ENCODE assay signal across 8 cellular contexts in the genomic region with DNA sequence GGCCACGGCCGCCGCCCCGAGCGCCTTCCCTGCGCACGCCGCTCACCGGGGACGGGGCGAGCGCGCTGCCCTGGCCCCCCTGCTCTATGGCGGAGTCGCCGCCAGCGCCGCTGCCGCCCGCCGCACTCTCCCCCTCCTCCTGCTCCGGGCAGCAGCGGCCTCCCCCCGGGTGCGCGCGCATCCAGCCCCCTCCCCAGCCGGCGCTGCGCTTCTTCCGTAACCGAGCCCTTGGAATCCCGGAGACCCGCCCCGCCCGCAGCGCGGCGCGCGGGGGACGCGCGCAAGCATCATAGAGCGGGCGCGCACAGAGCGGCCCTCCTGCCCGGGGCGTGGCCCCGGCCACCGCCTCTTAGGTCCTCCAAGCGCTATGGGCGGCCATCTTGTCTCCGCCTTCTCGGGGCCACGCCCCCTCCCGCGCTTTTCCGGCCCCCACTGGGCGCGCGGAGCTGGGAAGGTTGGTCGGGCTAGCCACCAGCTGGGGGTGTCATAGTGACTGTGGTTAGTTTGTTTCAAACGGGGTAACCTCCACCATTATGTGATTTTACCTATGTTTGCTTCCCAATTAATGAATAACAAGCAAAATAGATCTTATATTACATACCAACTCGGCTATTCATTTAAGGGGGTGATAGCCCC. TPM values are rescaled to one million over a fixed set of nuclear protein-coding genes. Genes with fewer than 3 reads are reported as not detected.
DNase-seq lines count a peak whose midpoint lies in the region; ATAC-seq and TF ChIP-seq lines count a peak whose summit lies in the region.

MBD2 (minus strand) TSS at position 291 of the 636 bp plus-strand sequence; CDS start at position 181, 110 bp downstream.

- ATAC-seq in HG02884 (IDR thresholded peaks at IDR 0.05; ENCODE audit: unreplicated experiment), result peak; percentile 88

- H3K36me3 ChIP-seq in left ventricle myocardium inferior (no peaks in the 10 kb centered on the region), prostate gland (no peaks in the 10 kb centered on the region), urinary bladder (ENCODE audit: insufficient read depth) (no peaks in the 10 kb centered on the region)

- H3K9me3 ChIP-seq in left ventricle myocardium inferior (replicated peaks), result no peaks in the 10 kb centered on the region
- no peaks in the 10 kb centered on the region for H3K9me3 ChIP-seq in prostate gland

- peaks cover 12% of the 10 kb centered on the region for H3K36me3 Mint-ChIP-seq in T-helper 1 cell treated with Interleukin-12 subunit alpha and Interleukin-12 subunit beta and Interleukin-4 antibody, amounts not matched to agents 30 μg/mL and 1 μg/mL, for 36 hours (ENCODE audit: low read depth)

- in situ Hi-C loops in GM13977 (cut with MboI; ENCODE audit: low pct_unique_long_range_greater_than_20kb, low sequenced_read_pairs, unreplicated experiment), result loop anchor here (5.0 kb wide), 1 partner anchor 48 kb away; no protein-coding TSS in a partner anchor

- H3K4me1 Mint-ChIP-seq in T-helper 1 cell treated with Interleukin-12 subunit alpha and Interleukin-12 subunit beta and Interleukin-4 antibody, amounts not matched to agents 30 μg/mL and 1 μg/mL, for 36 hours (ENCODE audit: low read depth), result peaks cover 34% of the 10 kb centered on the region

- intact Hi-C loops in left ventricle myocardium inferior (cut with micrococcal nuclease), result no loop called here
- intact Hi-C loops in prostate gland (cut with DNase I), result loop anchor here (2.0 to 10.0 kb wide), 2 partner anchors 44 to 130 kb away; partner anchors contain the start of genes C18orf54, POLI and STARD6

- peak within 1 kb of the TSS; percentile 86 for H3K27ac ChIP-seq in left ventricle myocardium inferior (replicated peaks)
- peak within 1 kb of the TSS; percentile 86 to 90 for H3K27ac ChIP-seq in prostate gland
- peak within 1 kb of the TSS; percentile 67 for H3K27ac ChIP-seq in urinary bladder (ENCODE audit: low read depth)

- H3K27me3 Mint-ChIP-seq in T-helper 1 cell treated with Interleukin-12 subunit alpha and Interleukin-12 subunit beta and Interleukin-4 antibody, amounts not matched to agents 30 μg/mL and 1 μg/mL, for 36 hours (ENCODE audit: low read depth), result no peaks in the 10 kb centered on the region

- TF ChIP-seq POLR2A in prostate gland (IDR thresholded peaks at IDR 0.05), result peak; percentile 76

- peak; percentile 48 for TF ChIP-seq CTCF in GM13977 (IDR thresholded peaks at IDR 0.05; ENCODE audit: extremely low read depth, insufficient read depth, missing control alignments)
- peak; percentile 45 for TF ChIP-seq CTCF in left ventricle myocardium inferior (IDR thresholded peaks at IDR 0.05; ENCODE audit: borderline replicate concordance)
- TF ChIP-seq CTCF in prostate gland (IDR thresholded peaks at IDR 0.05), result peak in 2 of 4 experiments; percentile 38 to 43

- H3K27me3 ChIP-seq in left ventricle myocardium inferior (ENCODE audit: low read depth), result no peaks in the 10 kb centered on the region
- H3K27me3 ChIP-seq in prostate gland (replicated peaks; ENCODE audit: insufficient read depth), result no peaks in the 10 kb centered on the region

- DNase-seq in GM13977 (ENCODE audit: low spot score) (peak; percentile 90), NCI-H1694 (lab: John Stamatoyannopoulos, UW) (peak; percentile 90), amygdala (lab: John Stamatoyannopoulos, UW) (peak; percentile 38 to 96 (median 88)), left ventricle myocardium inferior (peak; percentile 96), prostate gland (ENCODE audit: low spot score) (peak; percentile 93)

- 0% methylated on average over 9 of the region's 66 CpGs for WGBS in prostate gland
- WGBS in urinary bladder, result under 1% methylated on average over 66 of the region's 66 CpGs

- no peaks in the 10 kb centered on the region for H3K9me3 Mint-ChIP-seq in T-helper 1 cell treated with Interleukin-12 subunit alpha and Interleukin-12 subunit beta and Interleukin-4 antibody, amounts not matched to agents 30 μg/mL and 1 μg/mL, for 36 hours

- H3K4me1 ChIP-seq in left ventricle myocardium inferior, result peaks cover 42% of the 10 kb centered on the region
- peaks cover 8% of the 10 kb centered on the region for H3K4me1 ChIP-seq in prostate gland (replicated peaks)
- no peaks in the 10 kb centered on the region for H3K4me1 ChIP-seq in urinary bladder (ENCODE audit: insufficient read depth)

- H3K27ac Mint-ChIP-seq in T-helper 1 cell treated with Interleukin-12 subunit alpha and Interleukin-12 subunit beta and Interleukin-4 antibody, amounts not matched to agents 30 μg/mL and 1 μg/mL, for 36 hours, result peak within 1 kb of the TSS; percentile 96

- peak within 1 kb of the TSS; percentile 95 for H3K4me3 Mint-ChIP-seq in T-helper 1 cell treated with Interleukin-12 subunit alpha and Interleukin-12 subunit beta and Interleukin-4 antibody, amounts not matched to agents 30 μg/mL and 1 μg/mL, for 36 hours

- H3K4me3 ChIP-seq in left ventricle myocardium inferior, result peak within 1 kb of the TSS; percentile 77
- H3K4me3 ChIP-seq in prostate gland, result peak within 1 kb of the TSS; percentile 73 to 80
- peak within 1 kb of the TSS; percentile 99 for H3K4me3 ChIP-seq in urinary bladder (ENCODE audit: low read depth, low read length)

RNA-seq across cellular contexts. Expression of gene MBD2, which starts in this region (rescaled TPM):
- total RNA-seq in left ventricle myocardium inferior (43.7 TPM), prostate gland (10 to 100 TPM; 33.3 to 50.3 TPM), urinary bladder (36.0 TPM)
- 27.0 TPM for polyA plus RNA-seq in urinary bladder

Comparison
In these comparisons a context has a peak if more than half of its experiments do, and no peak if none do; other contexts are left out.
1. Peak in every context shown above with its lines: DNase-seq, ATAC-seq, H3K4me3 ChIP-seq and H3K27ac ChIP-seq.